In the genomic region with DNA sequence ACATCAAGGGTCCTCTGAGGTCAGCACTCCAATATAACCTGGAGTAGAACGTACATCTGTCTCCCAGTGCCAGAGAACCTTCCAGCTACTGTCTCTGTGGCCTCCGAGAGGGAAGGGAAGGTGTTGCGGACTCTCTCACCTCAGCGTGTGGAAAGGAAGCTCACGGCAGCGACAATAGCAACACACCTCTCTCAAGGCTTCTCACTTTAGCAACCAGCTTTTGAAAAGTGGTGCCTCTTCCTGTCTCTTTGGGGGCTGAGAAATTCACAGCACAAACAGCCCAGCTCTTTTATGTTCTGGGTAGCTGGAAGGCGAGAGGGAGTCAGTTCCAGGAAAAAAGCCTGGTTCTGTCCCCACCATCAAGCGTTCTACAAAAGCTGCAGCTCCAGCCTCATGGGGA, we compare ENCODE assay signal across 11 cellular contexts.
DNase-seq lines count a peak whose midpoint lies in the region; ATAC-seq and TF ChIP-seq lines count a peak whose summit lies in the region.
"Had no signal": no experiment of that assay in that cellular context is flagged by ENCODE, and none has a peak within 500 bp of the region (broad histone marks: within the 10 kb centered on the region; RNA-seq: fewer than 3 reads in every experiment).

No MANE protein-coding gene starts in this region.

- H3K27me3 Mint-ChIP-seq in central memory CD8-positive, alpha-beta T cell = no peaks in the 10 kb centered on the region
- H3K27me3 Mint-ChIP-seq in natural killer cell (ENCODE audit: low read depth in 2 of 2) = no peaks in the 10 kb centered on the region

- peak overlapping the region; percentile 78 for H3K27ac Mint-ChIP-seq in central memory CD8-positive, alpha-beta T cell (ENCODE audit: low read depth)
- H3K27ac Mint-ChIP-seq in natural killer cell = peak overlapping the region; percentile 54 to 96
- H3K27ac Mint-ChIP-seq: B cell; CD8-positive, alpha-beta T cell had no signal

- ATAC-seq in central memory CD8-positive, alpha-beta T cell (replicated peaks; ENCODE audit: extremely low read depth, poor library complexity, severe bottlenecking) = peak; percentile 66
- ATAC-seq in natural killer cell (peak; percentile 68 to 89 (median 72)), SK-N-SH treated with all-trans-retinoic acid at 6 μM for 48 hours (no peak)
- ATAC-seq: CD8-positive, alpha-beta T cell; GM12878 had no signal

- peak overlapping the region; percentile 37 for H3K4me3 Mint-ChIP-seq in central memory CD8-positive, alpha-beta T cell
- peak overlapping the region; percentile 84 for H3K4me3 Mint-ChIP-seq in natural killer cell
- H3K4me3 Mint-ChIP-seq: B cell; CD8-positive, alpha-beta T cell had no signal

- DNase-seq in NCI-H526 (lab: John Stamatoyannopoulos, UW) (peak; percentile 72 to 79), NCI-H526 treated with DMSO at 0.1 percent for 48 hours (lab: John Stamatoyannopoulos, UW) (no peak), natural killer cell (peak; percentile 35), NCI-H2029 (lab: John Stamatoyannopoulos, UW) (no peak)
- peak in 1 of 2 donors; percentile 11 for DNase-seq in central memory CD8-positive, alpha-beta T cell (ENCODE audit: low spot score in 2 of 2)
- DNase-seq: Calu3; CD8-positive, alpha-beta T cell; HCEC 1CT had no signal

- H3K36me3 Mint-ChIP-seq in central memory CD8-positive, alpha-beta T cell (ENCODE audit: insufficient read depth) = no peaks in the 10 kb centered on the region
- no peaks in the 10 kb centered on the region for H3K36me3 Mint-ChIP-seq in natural killer cell
- H3K36me3 Mint-ChIP-seq: CD8-positive, alpha-beta T cell had no signal

- no peaks in the 10 kb centered on the region for H3K9me3 Mint-ChIP-seq in central memory CD8-positive, alpha-beta T cell
- H3K9me3 Mint-ChIP-seq in natural killer cell = peaks cover 0 to 3% of the 10 kb centered on the region in 2 donors
- H3K9me3 Mint-ChIP-seq: CD8-positive, alpha-beta T cell had no signal

- intact Hi-C loops in natural killer cell (cut with micrococcal nuclease) = loop anchor here (2.0 kb wide), 2 partner anchors 16 to 42 kb away; no protein-coding TSS in a partner anchor

- H3K4me1 Mint-ChIP-seq in central memory CD8-positive, alpha-beta T cell = peaks cover 38% of the 10 kb centered on the region
- H3K4me1 Mint-ChIP-seq in natural killer cell = peaks cover 68 to 91% of the 10 kb centered on the region in 2 donors

- no peak for TF ChIP-seq CTCF in natural killer cell (IDR thresholded peaks at IDR 0.05)

TF ChIP-seq in SK-N-SH treated with all-trans-retinoic acid at 6 μM for 48 hours, 23 proteins besides CTCF, POLR2A, EP300 and RAD21:
- TF ChIP-seq ZNF8 (CRISPR knock-in tag; IDR thresholded peaks at IDR 0.05) = no peak
- TF ChIP-seq, protein P1, sequence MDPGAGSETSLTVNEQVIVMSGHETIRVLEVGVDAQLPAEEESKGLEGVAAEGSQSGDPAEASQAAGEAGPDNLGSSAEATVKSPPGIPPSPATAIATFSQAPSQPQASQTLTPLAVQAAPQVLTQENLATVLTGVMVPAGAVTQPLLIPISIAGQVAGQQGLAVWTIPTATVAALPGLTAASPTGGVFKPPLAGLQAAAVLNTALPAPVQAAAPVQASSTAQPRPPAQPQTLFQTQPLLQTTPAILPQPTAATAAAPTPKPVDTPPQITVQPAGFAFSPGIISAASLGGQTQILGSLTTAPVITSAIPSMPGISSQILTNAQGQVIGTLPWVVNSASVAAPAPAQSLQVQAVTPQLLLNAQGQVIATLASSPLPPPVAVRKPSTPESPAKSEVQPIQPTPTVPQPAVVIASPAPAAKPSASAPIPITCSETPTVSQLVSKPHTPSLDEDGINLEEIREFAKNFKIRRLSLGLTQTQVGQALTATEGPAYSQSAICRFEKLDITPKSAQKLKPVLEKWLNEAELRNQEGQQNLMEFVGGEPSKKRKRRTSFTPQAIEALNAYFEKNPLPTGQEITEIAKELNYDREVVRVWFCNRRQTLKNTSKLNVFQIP (CRISPR knock-in tag; IDR thresholded peaks at IDR 0.05; ENCODE audit: borderline replicate concordance, low read depth) = no peak
- no peak for TF ChIP-seq CSDC2 (CRISPR knock-in tag; IDR thresholded peaks at IDR 0.05)
- TF ChIP-seq RARB (CRISPR knock-in tag; IDR thresholded peaks at IDR 0.05) = no peak
- TF ChIP-seq SNAI2 (CRISPR knock-in tag; IDR thresholded peaks at IDR 0.05) = no peak
- no peak for TF ChIP-seq GLIS3 (CRISPR knock-in tag; IDR thresholded peaks at IDR 0.05)
- TF ChIP-seq, protein P2, sequence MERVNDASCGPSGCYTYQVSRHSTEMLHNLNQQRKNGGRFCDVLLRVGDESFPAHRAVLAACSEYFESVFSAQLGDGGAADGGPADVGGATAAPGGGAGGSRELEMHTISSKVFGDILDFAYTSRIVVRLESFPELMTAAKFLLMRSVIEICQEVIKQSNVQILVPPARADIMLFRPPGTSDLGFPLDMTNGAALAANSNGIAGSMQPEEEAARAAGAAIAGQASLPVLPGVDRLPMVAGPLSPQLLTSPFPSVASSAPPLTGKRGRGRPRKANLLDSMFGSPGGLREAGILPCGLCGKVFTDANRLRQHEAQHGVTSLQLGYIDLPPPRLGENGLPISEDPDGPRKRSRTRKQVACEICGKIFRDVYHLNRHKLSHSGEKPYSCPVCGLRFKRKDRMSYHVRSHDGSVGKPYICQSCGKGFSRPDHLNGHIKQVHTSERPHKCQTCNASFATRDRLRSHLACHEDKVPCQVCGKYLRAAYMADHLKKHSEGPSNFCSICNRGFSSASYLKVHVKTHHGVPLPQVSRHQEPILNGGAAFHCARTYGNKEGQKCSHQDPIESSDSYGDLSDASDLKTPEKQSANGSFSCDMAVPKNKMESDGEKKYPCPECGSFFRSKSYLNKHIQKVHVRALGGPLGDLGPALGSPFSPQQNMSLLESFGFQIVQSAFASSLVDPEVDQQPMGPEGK (CRISPR knock-in tag; IDR thresholded peaks at IDR 0.05; ENCODE audit: borderline replicate concordance) = no peak
- TF ChIP-seq PPARA (CRISPR knock-in tag; IDR thresholded peaks at IDR 0.05; ENCODE audit: borderline replicate concordance) = no peak
- TF ChIP-seq CREB5 (CRISPR knock-in tag; IDR thresholded peaks at IDR 0.05; ENCODE audit: low read depth) = no peak
- TF ChIP-seq TCF4 (CRISPR knock-in tag; IDR thresholded peaks at IDR 0.05; ENCODE audit: borderline replicate concordance) = no peak
- TF ChIP-seq ZNF70 (CRISPR knock-in tag; IDR thresholded peaks at IDR 0.05) = no peak
TF ChIP-seq in SK-N-SH treated with all-trans-retinoic acid at 6 μM for 48 hours: peak in this region for 0.

Comparison
In these comparisons a context has a peak if more than half of its experiments do, and no peak if none do; other contexts are left out.
1. DNase-seq: peak in NCI-H526 (2 of 2) and natural killer cell (single experiment); none in NCI-H526 treated with DMSO at 0.1 percent for 48 hours (single experiment) and NCI-H2029 (single experiment).